In the genomic region with DNA sequence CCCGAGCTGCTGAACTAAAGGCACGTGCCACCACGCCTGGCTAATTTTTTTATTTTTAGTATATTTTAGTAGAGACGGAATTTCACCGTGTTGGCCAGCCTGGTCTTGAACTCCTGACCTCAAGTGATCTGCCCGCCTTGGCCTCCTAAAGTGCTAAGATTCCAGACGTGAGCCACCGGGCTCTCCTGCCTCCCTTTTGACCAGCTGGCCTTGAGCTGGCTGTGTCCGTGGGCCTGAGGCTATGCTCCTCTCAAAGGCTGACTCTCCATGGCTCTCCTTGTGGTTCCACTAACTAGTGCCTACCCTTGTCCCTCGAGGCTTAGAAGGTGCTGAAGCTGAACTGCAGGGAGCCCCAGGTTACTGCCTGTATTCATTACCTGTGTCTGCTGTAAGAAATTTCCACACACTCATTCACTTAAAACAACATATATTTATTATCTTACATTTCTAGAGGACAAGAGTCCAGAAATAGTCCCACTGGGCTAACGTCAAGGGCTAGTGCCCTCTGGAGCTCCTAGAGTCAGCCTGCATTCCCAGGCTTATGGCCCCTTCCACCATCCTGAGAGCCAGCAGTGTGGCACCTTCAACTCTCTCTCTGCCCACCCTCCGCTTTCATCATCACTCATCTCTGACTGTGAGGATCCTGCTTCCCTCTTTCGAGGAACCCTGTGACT, we compare ENCODE assay signal across 22 cellular contexts. TPM values are rescaled to one million over a fixed set of nuclear protein-coding genes. Genes with fewer than 3 reads are reported as not detected.
A peak's percentile ranks its signal among the peaks of the same experiment; 100 is the strongest.
DNase-seq lines count a peak whose midpoint lies in the region; ATAC-seq and TF ChIP-seq lines count a peak whose summit lies in the region.
"Had no signal": no experiment of that assay in that cellular context is flagged by ENCODE, and none has a peak within 500 bp of the region (broad histone marks: within the 10 kb centered on the region; RNA-seq: fewer than 3 reads in every experiment).

No MANE protein-coding gene starts in this region.

- H3K4me1 Mint-ChIP-seq in activated T-cell treated with anti-CD3 and anti-CD28 coated beads, Interleukin-2, amount 50 U/mL, for 72 hours (ENCODE audit: low read depth), result peaks cover 45% of the 10 kb centered on the region
- H3K4me1 Mint-ChIP-seq in type B pancreatic cell (ENCODE audit: unreplicated experiment), result no peaks in the 10 kb centered on the region
- no peaks in the 10 kb centered on the region for H3K4me1 Mint-ChIP-seq in CD8-positive, alpha-beta T cell (ENCODE audit: low read depth)
- H3K4me1 Mint-ChIP-seq: H9 had no signal

- no peaks in the 10 kb centered on the region for H3K27me3 Mint-ChIP-seq in activated T-cell treated with anti-CD3 and anti-CD28 coated beads, Interleukin-2, amount 50 U/mL, for 72 hours (ENCODE audit: low read depth)
- H3K27me3 Mint-ChIP-seq in type B pancreatic cell, result no peaks in the 10 kb centered on the region
- H3K27me3 Mint-ChIP-seq in CD8-positive, alpha-beta T cell (ENCODE audit: low read depth), result peaks cover 1% of the 10 kb centered on the region

- no peak overlapping the region for H3K4me3 ChIP-seq in fibroblast of lung (replicated peaks in 1 of 4; ENCODE audit: control extremely low read depth in 1 of 4, insufficient read depth in 1 of 4, low read depth in 3 of 4, low read length in 4 of 4)
- H3K4me3 ChIP-seq in CD8-positive, alpha-beta T cell (ENCODE audit: low read depth, low read length), result no peak overlapping the region
- H3K4me3 ChIP-seq: BLaER1 treated with 17β-estradiol and CSF1 and Interleukin-3, amounts not matched to agents 10 nM and 100 nM; skin epidermis had no signal

- peaks cover 3 to 12% of the 10 kb centered on the region in 2 donors for H3K36me3 Mint-ChIP-seq in activated T-cell treated with anti-CD3 and anti-CD28 coated beads, Interleukin-2, amount 50 U/mL, for 72 hours (ENCODE audit: insufficient read depth in 2 of 2)
- no peaks in the 10 kb centered on the region for H3K36me3 Mint-ChIP-seq in type B pancreatic cell
- no peaks in the 10 kb centered on the region for H3K36me3 Mint-ChIP-seq in CD8-positive, alpha-beta T cell

- peak overlapping the region; percentile 29 for H3K27ac Mint-ChIP-seq in activated T-cell treated with anti-CD3 and anti-CD28 coated beads, Interleukin-2, amount 50 U/mL, for 72 hours
- no peak overlapping the region for H3K27ac Mint-ChIP-seq in type B pancreatic cell
- no peak overlapping the region for H3K27ac Mint-ChIP-seq in CD8-positive, alpha-beta T cell
- H3K27ac Mint-ChIP-seq: H9 had no signal

- intact Hi-C loops in CD8-positive, alpha-beta T cell (cut with DNase I, micrococcal nuclease), result loop anchor here in 1 of 2 experiments (5.0 kb wide), 1 partner anchor 52 kb away; no protein-coding TSS in a partner anchor

- H2AFZ ChIP-seq in fibroblast of lung (ENCODE audit: low read length), result no peak overlapping the region

- no peak for TF ChIP-seq CTCF in fibroblast of lung (conservative IDR thresholded peaks at IDR 0.05 in 1 of 2, IDR thresholded peaks at IDR 0.05 in 1 of 2; ENCODE audit: low read depth in 1 of 2, low read length in 2 of 2)
- no peak for TF ChIP-seq CTCF in type B pancreatic cell (conservative IDR thresholded peaks at IDR 0.05)
- no peak for TF ChIP-seq CTCF in CD8-positive, alpha-beta T cell (IDR thresholded peaks at IDR 0.05)

- no peaks in the 10 kb centered on the region for H4K20me1 ChIP-seq in fibroblast of lung (ENCODE audit: control insufficient read depth, extremely low read depth, insufficient read depth, low read length)
- H4K20me1 ChIP-seq: BLaER1 treated with 17β-estradiol and CSF1 and Interleukin-3, amounts not matched to agents 10 nM and 100 nM had no signal

- H3K4me1 ChIP-seq in fibroblast of lung (ENCODE audit: control insufficient read depth, extremely low read depth, insufficient read depth, low read length), result peaks cover 20% of the 10 kb centered on the region
- no peaks in the 10 kb centered on the region for H3K4me1 ChIP-seq in CD8-positive, alpha-beta T cell (ENCODE audit: insufficient read depth, low read length)

- POLR2A ChIA-PET in CD8-positive, alpha-beta T cell (lab: Charles Lee), result no interaction called here

- no peak for ATAC-seq in activated T-cell treated with anti-CD3 and anti-CD28 coated beads, Interleukin-2, amount 50 U/mL, for 72 hours (replicated peaks in 1 of 2)
- ATAC-seq in CD8-positive, alpha-beta T cell, result no peak
- no peak for ATAC-seq in GM18519 (IDR thresholded peaks at IDR 0.05; ENCODE audit: low FRiP score, unreplicated experiment)

- peak overlapping the region; percentile 78 for H3K27ac ChIP-seq in fibroblast of lung (ENCODE audit: insufficient read depth, low read length)
- no peak overlapping the region for H3K27ac ChIP-seq in CD8-positive, alpha-beta T cell (ENCODE audit: low read depth, low read length)
- H3K27ac ChIP-seq: HL-60 had no signal

- no peak overlapping the region for H3K4me2 ChIP-seq in fibroblast of lung (ENCODE audit: extremely low read depth, insufficient read depth, low read length)

- H3K9ac ChIP-seq in fibroblast of lung (ENCODE audit: insufficient read depth, low read length), result no peak overlapping the region
- H3K9ac ChIP-seq: BLaER1 treated with 17β-estradiol and CSF1 and Interleukin-3, amounts not matched to agents 10 nM and 100 nM had no signal

- CTCF ChIA-PET in CD8-positive, alpha-beta T cell (lab: Charles Lee), result no interaction called here

- no peaks in the 10 kb centered on the region for H3K27me3 ChIP-seq in fibroblast of lung (ENCODE audit: control insufficient read depth, insufficient read depth, low read length)
- H3K27me3 ChIP-seq in CD8-positive, alpha-beta T cell (ENCODE audit: insufficient read depth, low read length), result no peaks in the 10 kb centered on the region
- H3K27me3 ChIP-seq: BLaER1 treated with 17β-estradiol and CSF1 and Interleukin-3, amounts not matched to agents 10 nM and 100 nM had no signal

- H3K36me3 ChIP-seq in fibroblast of lung (ENCODE audit: control insufficient read depth, insufficient read depth, low read length), result no peaks in the 10 kb centered on the region
- H3K36me3 ChIP-seq in CD8-positive, alpha-beta T cell (ENCODE audit: insufficient read depth, low read length), result no peaks in the 10 kb centered on the region
- H3K36me3 ChIP-seq: BLaER1 treated with 17β-estradiol and CSF1 and Interleukin-3, amounts not matched to agents 10 nM and 100 nM had no signal

- H3K9me3 Mint-ChIP-seq in activated T-cell treated with anti-CD3 and anti-CD28 coated beads, Interleukin-2, amount 50 U/mL, for 72 hours, result peaks cover 0 to 4% of the 10 kb centered on the region in 2 donors
- H3K9me3 Mint-ChIP-seq in type B pancreatic cell, result no peaks in the 10 kb centered on the region
- H3K9me3 Mint-ChIP-seq in CD8-positive, alpha-beta T cell, result no peaks in the 10 kb centered on the region

- H3K4me3 Mint-ChIP-seq in activated T-cell treated with anti-CD3 and anti-CD28 coated beads, Interleukin-2, amount 50 U/mL, for 72 hours, result peak overlapping the region; percentile 22 to 51
- H3K4me3 Mint-ChIP-seq in type B pancreatic cell, result no peak overlapping the region
- H3K4me3 Mint-ChIP-seq in CD8-positive, alpha-beta T cell, result no peak overlapping the region
- H3K4me3 Mint-ChIP-seq: H9 had no signal

- no peaks in the 10 kb centered on the region for H3K79me2 ChIP-seq in fibroblast of lung (ENCODE audit: control insufficient read depth, insufficient read depth, low read length)

- no peaks in the 10 kb centered on the region for H3K9me3 ChIP-seq in fibroblast of lung (ENCODE audit: control insufficient read depth, insufficient read depth, low read depth, low read length)
- H3K9me3 ChIP-seq in CD8-positive, alpha-beta T cell (ENCODE audit: low read length), result no peaks in the 10 kb centered on the region

- DNase-seq in activated T-cell treated with anti-CD3 and anti-CD28 coated beads, Interleukin-2, amount 50 U/mL, for 72 hours, result no peak
- DNase-seq in activated T-cell treated with anti-CD3 and anti-CD28 coated beads, Interleukin-2, amount 50 U/mL, for 48 hours, result no peak
- DNase-seq in RPMI7951 (ENCODE audit: low read depth) (peak; percentile 66), fibroblast of lung (ENCODE audit: low read depth in 2 of 2) (no peak), type B pancreatic cell (ENCODE audit: extremely low spot score, unreplicated experiment) (peak; percentile 40), SKM-1 treated with dmso at 0.1 percent for 144 hours (lab: John Stamatoyannopoulos, UW; ENCODE audit: unreplicated experiment) (no peak)
- DNase-seq in CD8-positive, alpha-beta T cell, result no peak
- DNase-seq: ACHN; activated CD8-positive, alpha-beta memory T cell treated with anti-CD3 and anti-CD28 coated beads for 24 hours; activated naive CD4-positive, alpha-beta T cell treated with Interleukin-2 at 50 U/mL for 16 hours; activated T-cell treated with anti-CD3 and anti-CD28 coated beads, Interleukin-2, amount 50 U/mL, for 1 hour; caudate nucleus; DND-41; H9; naive B cell; NCI-H1105 treated with DMSO at 0.1 percent for 48 hours; NCI-H2029; NCI-H526 treated with DMSO at 0.1 percent for 48 hours had no signal

RNA-seq across cellular contexts. Expression of gene ETS2, which starts 34.9 kb away (rescaled TPM):
- total RNA-seq in activated T-cell treated with anti-CD3 and anti-CD28 coated beads, Interleukin-2, amount 50 U/mL, for 72 hours, result 100 to 1,000 TPM; 122 to 134 TPM
- total RNA-seq in RPMI7951 (2014; rRNA removed; shearing (Covaris generic)), result 16.0 and 16.1 TPM in 2 replicates
- total RNA-seq in fibroblast of lung, result 70.4 and 77.3 TPM in 2 replicates
- 28.0 and 60.5 TPM in 2 replicates for polyA plus RNA-seq in fibroblast of lung
- polyA plus RNA-seq in fibroblast of lung (2012), result 21.6 and 41.3 TPM in 2 replicates
- 30.0 and 65.8 TPM in 2 replicates for polyA minus RNA-seq in fibroblast of lung (ENCODE audit: low replicate concordance)
- 42.2 and 46.8 TPM in 2 replicates for total RNA-seq in type B pancreatic cell (ENCODE audit: low replicate concordance)
- 10 to 100 TPM in 1 of 2 experiments, 1 to 10 TPM in 1; 8.1 to 10.0 TPM for total RNA-seq in CD8-positive, alpha-beta T cell

Comparison
In these comparisons a context has a peak if more than half of its experiments do, and no peak if none do; other contexts are left out.
1. DNase-seq: peak in RPMI7951 (single experiment) and type B pancreatic cell (single experiment); none in activated T-cell treated with anti-CD3 and anti-CD28 coated beads, Interleukin-2, amount 50 U/mL, for 72 hours (0 of 2), activated T-cell treated with anti-CD3 and anti-CD28 coated beads, Interleukin-2, amount 50 U/mL, for 48 hours (0 of 2), fibroblast of lung (0 of 2), CD8-positive, alpha-beta T cell (0 of 7) and SKM-1 treated with dmso at 0.1 percent for 144 hours (single experiment).
2. H3K4me3 Mint-ChIP-seq: peak in activated T-cell treated with anti-CD3 and anti-CD28 coated beads, Interleukin-2, amount 50 U/mL, for 72 hours (2 of 2); none in type B pancreatic cell (single experiment) and CD8-positive, alpha-beta T cell (single experiment).